17 cellular contexts compared by ENCODE assay signal in genomic region chr3:146396792-146397191, GRCh38.
DNase-seq lines count a peak whose midpoint lies in the region; ATAC-seq and TF ChIP-seq lines count a peak whose summit lies in the region.
"Had no signal": no experiment of that assay in that cellular context is flagged by ENCODE, and none has a peak within 500 bp of the region (broad histone marks: within the 10 kb centered on the region; RNA-seq: fewer than 3 reads in every experiment).

No MANE protein-coding gene starts in this region.

- H3K18ac ChIP-seq in trophoblast cell (ENCODE audit: low read length): no peak overlapping the region

- H3K23ac ChIP-seq in trophoblast cell (ENCODE audit: low read length): no peak overlapping the region

- peak overlapping the region; percentile 32; the same call in 1 of the 2 replicates for H2AFZ ChIP-seq in OCI-LY3 (ENCODE audit: low read depth, low read length)
- H2AFZ ChIP-seq in trophoblast cell (ENCODE audit: insufficient read depth, low read length, poor library complexity): no peak overlapping the region
- H2AFZ ChIP-seq: GM23248 had no signal

- no peak overlapping the region for H2AK5ac ChIP-seq in trophoblast cell (ENCODE audit: low read length)

- intact Hi-C loops in activated CD8-positive, alpha-beta T cell treated with anti-CD3 and anti-CD28 coated beads for 36 hours (cut with micrococcal nuclease): no loop called here

- no peak overlapping the region for H3K4me3 Mint-ChIP-seq in activated CD8-positive, alpha-beta T cell treated with anti-CD3 and anti-CD28 coated beads for 36 hours
- H3K4me3 Mint-ChIP-seq in activated CD8-positive, alpha-beta T cell treated with anti-CD3 and anti-CD28 coated beads, Interleukin-2, amount 10 ng/mL, durations not matched to agents 7 days and 5 days: no peak overlapping the region
- H3K4me3 Mint-ChIP-seq: CD14-positive monocyte; CD4-positive, alpha-beta memory T cell had no signal

- no peaks in the 10 kb centered on the region for H4K20me1 ChIP-seq in OCI-LY3 (ENCODE audit: insufficient read depth, low read length)
- H4K20me1 ChIP-seq: BLaER1 had no signal

- no peak overlapping the region for H3K14ac ChIP-seq in trophoblast cell (ENCODE audit: low read length)

- peaks cover 12% of the 10 kb centered on the region for H3K4me1 Mint-ChIP-seq in activated CD8-positive, alpha-beta T cell treated with anti-CD3 and anti-CD28 coated beads for 36 hours (ENCODE audit: low read depth)
- peaks cover 4% of the 10 kb centered on the region for H3K4me1 Mint-ChIP-seq in activated CD8-positive, alpha-beta T cell treated with anti-CD3 and anti-CD28 coated beads, Interleukin-2, amount 10 ng/mL, durations not matched to agents 7 days and 5 days (ENCODE audit: low read depth)
- H3K4me1 Mint-ChIP-seq: CD14-positive monocyte had no signal

- H2BK5ac ChIP-seq in trophoblast cell (ENCODE audit: low read depth, low read length, poor library complexity): no peak overlapping the region

- H4K91ac ChIP-seq in trophoblast cell (ENCODE audit: low read depth, low read length): no peak overlapping the region

- H3K27ac Mint-ChIP-seq in activated CD8-positive, alpha-beta T cell treated with anti-CD3 and anti-CD28 coated beads for 36 hours: no peak overlapping the region
- no peak overlapping the region for H3K27ac Mint-ChIP-seq in activated CD8-positive, alpha-beta T cell treated with anti-CD3 and anti-CD28 coated beads, Interleukin-2, amount 10 ng/mL, durations not matched to agents 7 days and 5 days
- H3K27ac Mint-ChIP-seq: CD14-positive monocyte; CD4-positive, alpha-beta memory T cell had no signal

- no peaks in the 10 kb centered on the region for H3K79me1 ChIP-seq in trophoblast cell (ENCODE audit: low read length)

- H3K36me3 ChIP-seq in OCI-LY3 (replicated peaks; ENCODE audit: low read depth, low read length) (no peaks in the 10 kb centered on the region), trophoblast cell (ENCODE audit: control insufficient read depth in 1 of 2, insufficient read depth in 2 of 2, low read length in 2 of 2) (no peaks in the 10 kb centered on the region)
- H3K36me3 ChIP-seq: BLaER1, HAP-1 had no signal

- H3K27me3 ChIP-seq in OCI-LY3 (ENCODE audit: low read depth, low read length) (no peaks in the 10 kb centered on the region), trophoblast cell (ENCODE audit: insufficient read depth, low read length) (no peaks in the 10 kb centered on the region)
- H3K27me3 ChIP-seq: BLaER1 had no signal

- H3K79me2 ChIP-seq in OCI-LY3 (ENCODE audit: low read length) (no peaks in the 10 kb centered on the region), trophoblast cell (ENCODE audit: control insufficient read depth, insufficient read depth, low read length, poor library complexity) (no peaks in the 10 kb centered on the region)

- H3K4me2 ChIP-seq in OCI-LY3 (ENCODE audit: low read length) (no peak overlapping the region), trophoblast cell (ENCODE audit: low read length) (no peak overlapping the region)
- H3K4me2 ChIP-seq: BLaER1 had no signal

- no peaks in the 10 kb centered on the region for H3K27me3 Mint-ChIP-seq in activated CD8-positive, alpha-beta T cell treated with anti-CD3 and anti-CD28 coated beads for 36 hours
- no peaks in the 10 kb centered on the region for H3K27me3 Mint-ChIP-seq in activated CD8-positive, alpha-beta T cell treated with anti-CD3 and anti-CD28 coated beads, Interleukin-2, amount 10 ng/mL, durations not matched to agents 7 days and 5 days (ENCODE audit: low read depth)

- H3K9me3 ChIP-seq in OCI-LY3 (ENCODE audit: insufficient read depth, low read length): no peaks in the 10 kb centered on the region
- H3K9me3 ChIP-seq in trophoblast cell (ENCODE audit: insufficient read depth, low read depth, low read length): no peaks in the 10 kb centered on the region
- H3K9me3 ChIP-seq: BLaER1, HAP-1 had no signal

- DNase-seq in activated CD8-positive, alpha-beta T cell treated with anti-CD3 and anti-CD28 coated beads for 36 hours: no peak
- DNase-seq in activated CD8-positive, alpha-beta T cell treated with anti-CD3 and anti-CD28 coated beads, Interleukin-2, amount 10 ng/mL, durations not matched to agents 7 days and 5 days: no peak
- DNase-seq in dermis microvascular lymphatic vessel endothelial cell (ENCODE audit: low read depth in 2 of 2): peak; percentile 45 to 73
- DNase-seq in pulmonary artery endothelial cell (ENCODE audit: low read depth, low spot score): peak; percentile 11
- DNase-seq in trophoblast cell: no peak
- DNase-seq in DMS53 treated with DMSO at 0.1 percent for 48 hours (lab: John Stamatoyannopoulos, UW; ENCODE audit: unreplicated experiment): no peak
- DNase-seq in RKO (ENCODE audit: low spot score): no peak
- DNase-seq: 8988T; CD4-positive, alpha-beta memory T cell; DMS153; DMS79 treated with DMSO at 0.1 percent for 48 hours; GM23248 had no signal

- H4K12ac ChIP-seq in trophoblast cell (ENCODE audit: low read depth, low read length): no peak overlapping the region

- CTCF ChIA-PET in activated CD8-positive, alpha-beta T cell treated with anti-CD3 and anti-CD28 coated beads for 36 hours (lab: Charles Lee): interaction anchor here (0.9 kb wide), 1 partner anchor 207 kb away, joined by 3 read pairs; no protein-coding TSS in a partner anchor
- CTCF ChIA-PET in activated CD8-positive, alpha-beta T cell treated with anti-CD3 and anti-CD28 coated beads, Interleukin-2, amount 10 ng/mL, durations not matched to agents 7 days and 5 days (lab: Charles Lee): interaction anchor here (0.8 kb wide), 2 partner anchors 9 kb away, joined by 3 read pairs; no protein-coding TSS in a partner anchor

- H3K27ac ChIP-seq in OCI-LY3 (ENCODE audit: low read length): no peak overlapping the region
- no peak overlapping the region for H3K27ac ChIP-seq in trophoblast cell (ENCODE audit: low read depth, low read length)
- H3K27ac ChIP-seq: BLaER1, GM23248, HL-60 had no signal

- no peak overlapping the region for H3K4ac ChIP-seq in trophoblast cell (ENCODE audit: low read depth, low read length)

- peaks cover 3% of the 10 kb centered on the region for H3K4me1 ChIP-seq in OCI-LY3 (ENCODE audit: low read length)
- no peaks in the 10 kb centered on the region for H3K4me1 ChIP-seq in trophoblast cell (ENCODE audit: control insufficient read depth in 1 of 2, insufficient read depth in 2 of 2, low read length in 2 of 2)
- H3K4me1 ChIP-seq: BLaER1, HAP-1 had no signal

- no peak for TF ChIP-seq CTCF in activated CD8-positive, alpha-beta T cell treated with anti-CD3 and anti-CD28 coated beads for 36 hours (IDR thresholded peaks at IDR 0.05)
- TF ChIP-seq CTCF in OCI-LY3 (IDR thresholded peaks at IDR 0.05; ENCODE audit: low read depth, low read length): no peak

- H3K36me3 Mint-ChIP-seq in activated CD8-positive, alpha-beta T cell treated with anti-CD3 and anti-CD28 coated beads for 36 hours (ENCODE audit: low read depth): no peaks in the 10 kb centered on the region
- H3K36me3 Mint-ChIP-seq in activated CD8-positive, alpha-beta T cell treated with anti-CD3 and anti-CD28 coated beads, Interleukin-2, amount 10 ng/mL, durations not matched to agents 7 days and 5 days (ENCODE audit: low read depth): no peaks in the 10 kb centered on the region
- H3K36me3 Mint-ChIP-seq: CD14-positive monocyte; CD4-positive, alpha-beta memory T cell had no signal

- H3K9me3 Mint-ChIP-seq in activated CD8-positive, alpha-beta T cell treated with anti-CD3 and anti-CD28 coated beads for 36 hours: no peaks in the 10 kb centered on the region
- no peaks in the 10 kb centered on the region for H3K9me3 Mint-ChIP-seq in activated CD8-positive, alpha-beta T cell treated with anti-CD3 and anti-CD28 coated beads, Interleukin-2, amount 10 ng/mL, durations not matched to agents 7 days and 5 days (ENCODE audit: insufficient read depth)
- H3K9me3 Mint-ChIP-seq: CD4-positive, alpha-beta memory T cell had no signal

- H3K4me3 ChIP-seq in OCI-LY3 (ENCODE audit: low read length): no peak overlapping the region
- no peak overlapping the region for H3K4me3 ChIP-seq in trophoblast cell (ENCODE audit: low read depth, low read length)
- H3K4me3 ChIP-seq: BLaER1, GM23248, HAP-1 had no signal

- no peak overlapping the region for H2BK120ac ChIP-seq in trophoblast cell (ENCODE audit: insufficient read depth, low read length, poor library complexity)

- H3K9ac ChIP-seq in OCI-LY3 (ENCODE audit: low read length) (no peak overlapping the region), trophoblast cell (ENCODE audit: low read length) (no peak overlapping the region)
- H3K9ac ChIP-seq: BLaER1, GM23248 had no signal

- POLR2A ChIA-PET in activated CD8-positive, alpha-beta T cell treated with anti-CD3 and anti-CD28 coated beads for 36 hours (lab: Charles Lee): no interaction called here
- POLR2A ChIA-PET in activated CD8-positive, alpha-beta T cell treated with anti-CD3 and anti-CD28 coated beads, Interleukin-2, amount 10 ng/mL, durations not matched to agents 7 days and 5 days (lab: Charles Lee): no interaction called here

- WGBS in trophoblast cell (ENCODE audit: extremely low coverage, insufficient coverage, insufficient read length): no CpG with 5 or more reads among the region's 4 CpGs

- peak; percentile 42 for ATAC-seq in activated CD8-positive, alpha-beta T cell treated with anti-CD3 and anti-CD28 coated beads for 36 hours
- no peak for ATAC-seq in activated CD8-positive, alpha-beta T cell treated with anti-CD3 and anti-CD28 coated beads, Interleukin-2, amount 10 ng/mL, durations not matched to agents 7 days and 5 days

- no peak overlapping the region for H2BK12ac ChIP-seq in trophoblast cell (ENCODE audit: low read length)

- no peak overlapping the region for H4K8ac ChIP-seq in trophoblast cell (ENCODE audit: low read depth, low read length)

Comparison
In these comparisons a context has a peak if more than half of its experiments do, and no peak if none do; other contexts are left out.
1. DNase-seq: peak in dermis microvascular lymphatic vessel endothelial cell (2 of 2) and pulmonary artery endothelial cell (single experiment); none in activated CD8-positive, alpha-beta T cell treated with anti-CD3 and anti-CD28 coated beads for 36 hours (single experiment), activated CD8-positive, alpha-beta T cell treated with anti-CD3 and anti-CD28 coated beads, Interleukin-2, amount 10 ng/mL, durations not matched to agents 7 days and 5 days (single experiment), trophoblast cell (0 of 2), DMS53 treated with DMSO at 0.1 percent for 48 hours (single experiment) and RKO (single experiment).